ENCODE assay signal across 1 cellular context in genomic region chr20:33005908-33006775, GRCh38.
TF ChIP-seq lines count a peak whose summit lies in the region.

No MANE protein-coding gene starts in this region.

TF ChIP-seq in HepG2, 621 proteins besides CTCF, POLR2A, EP300 and RAD21 (continued from another document and continues in another):
- TF ChIP-seq TBX2 (CRISPR knock-in tag; IDR thresholded peaks at IDR 0.05; ENCODE audit: borderline replicate concordance) (peak; percentile 99), ZMYM2 (CRISPR knock-in tag; IDR thresholded peaks at IDR 0.05) (peak; percentile 96), ZNF7 (CRISPR knock-in tag; IDR thresholded peaks at IDR 0.05) (no peak), LCORL (IDR thresholded peaks at IDR 0.05) (no peak), LCORL (CRISPR knock-in tag; IDR thresholded peaks at IDR 0.05) (peak; percentile 99), MIXL1 (CRISPR knock-in tag; IDR thresholded peaks at IDR 0.05) (peak; percentile 95), GABPA (IDR thresholded peaks at IDR 0.05; ENCODE audit: low read depth, low read length) (no peak), GABPA (CRISPR knock-in tag; IDR thresholded peaks at IDR 0.05; ENCODE audit: low read depth) (peak; percentile 75), KDM2A (CRISPR knock-in tag; IDR thresholded peaks at IDR 0.05; ENCODE audit: borderline replicate concordance, low read depth) (peak; percentile 84; the same call in 1 of the 2 replicates), ZNF512B (CRISPR knock-in tag; IDR thresholded peaks at IDR 0.05; ENCODE audit: borderline replicate concordance) (no peak), TBP (CRISPR knock-in tag; IDR thresholded peaks at IDR 0.05) (no peak), PTBP1 (IDR thresholded peaks at IDR 0.05; ENCODE audit: low read depth, low read length, poor library complexity, severe bottlenecking) (peak; percentile 75), TAF1 (CRISPR knock-in tag; IDR thresholded peaks at IDR 0.05) (peak; percentile 65; the same call in 1 of the 2 replicates), NR2F1 (CRISPR knock-in tag; IDR thresholded peaks at IDR 0.05) (peak; percentile 30 to 72; a peak in 1 of 4 replicates), ZMAT3 (CRISPR knock-in tag; conservative IDR thresholded peaks at IDR 0.05) (peak; percentile 73), ZNF33A (CRISPR knock-in tag; IDR thresholded peaks at IDR 0.05; ENCODE audit: borderline replicate concordance) (no peak), KAT2B (IDR thresholded peaks at IDR 0.05; ENCODE audit: borderline replicate concordance, low read depth, low read length) (no peak), SCMH1 (CRISPR knock-in tag; IDR thresholded peaks at IDR 0.05; ENCODE audit: borderline replicate concordance) (no peak), KMT2A (CRISPR knock-in tag; IDR thresholded peaks at IDR 0.05) (no peak; the same call in 1 of the 2 replicates), ZBTB49 (CRISPR knock-in tag; IDR thresholded peaks at IDR 0.05; ENCODE audit: borderline replicate concordance) (peak; percentile 56; the same call in 1 of the 2 replicates), ATF5 (CRISPR knock-in tag; IDR thresholded peaks at IDR 0.05; ENCODE audit: low read depth) (no peak), ZNF224 (CRISPR knock-in tag; IDR thresholded peaks at IDR 0.05) (peak; percentile 76; the same call in 1 of the 2 replicates), ARID4A (CRISPR knock-in tag; IDR thresholded peaks at IDR 0.05; ENCODE audit: borderline replicate concordance) (peak; percentile 87), ZZZ3 (CRISPR knock-in tag; IDR thresholded peaks at IDR 0.05; ENCODE audit: borderline replicate concordance) (no peak), KLF6 (CRISPR knock-in tag; IDR thresholded peaks at IDR 0.05) (peak; percentile 63; the same call in 1 of the 2 replicates), ZSCAN31 (CRISPR knock-in tag; IDR thresholded peaks at IDR 0.05; ENCODE audit: low read depth) (peak; percentile 92; the same call in 1 of the 2 replicates), ZNF777 (CRISPR knock-in tag; IDR thresholded peaks at IDR 0.05) (no peak; the same call in 1 of the 2 replicates), TCF12 (IDR thresholded peaks at IDR 0.05) (no peak), TCF12 (CRISPR knock-in tag; IDR thresholded peaks at IDR 0.05) (peak; percentile 11; the same call in 1 of the 2 replicates), POLR2AphosphoS2 (IDR thresholded peaks at IDR 0.05; ENCODE audit: low read depth, low read length) (no peak)
- TF ChIP-seq, protein P1, sequence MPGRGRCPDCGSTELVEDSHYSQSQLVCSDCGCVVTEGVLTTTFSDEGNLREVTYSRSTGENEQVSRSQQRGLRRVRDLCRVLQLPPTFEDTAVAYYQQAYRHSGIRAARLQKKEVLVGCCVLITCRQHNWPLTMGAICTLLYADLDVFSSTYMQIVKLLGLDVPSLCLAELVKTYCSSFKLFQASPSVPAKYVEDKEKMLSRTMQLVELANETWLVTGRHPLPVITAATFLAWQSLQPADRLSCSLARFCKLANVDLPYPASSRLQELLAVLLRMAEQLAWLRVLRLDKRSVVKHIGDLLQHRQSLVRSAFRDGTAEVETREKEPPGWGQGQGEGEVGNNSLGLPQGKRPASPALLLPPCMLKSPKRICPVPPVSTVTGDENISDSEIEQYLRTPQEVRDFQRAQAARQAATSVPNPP (CRISPR knock-in tag; IDR thresholded peaks at IDR 0.05): no peak
- TF ChIP-seq, protein P2, sequence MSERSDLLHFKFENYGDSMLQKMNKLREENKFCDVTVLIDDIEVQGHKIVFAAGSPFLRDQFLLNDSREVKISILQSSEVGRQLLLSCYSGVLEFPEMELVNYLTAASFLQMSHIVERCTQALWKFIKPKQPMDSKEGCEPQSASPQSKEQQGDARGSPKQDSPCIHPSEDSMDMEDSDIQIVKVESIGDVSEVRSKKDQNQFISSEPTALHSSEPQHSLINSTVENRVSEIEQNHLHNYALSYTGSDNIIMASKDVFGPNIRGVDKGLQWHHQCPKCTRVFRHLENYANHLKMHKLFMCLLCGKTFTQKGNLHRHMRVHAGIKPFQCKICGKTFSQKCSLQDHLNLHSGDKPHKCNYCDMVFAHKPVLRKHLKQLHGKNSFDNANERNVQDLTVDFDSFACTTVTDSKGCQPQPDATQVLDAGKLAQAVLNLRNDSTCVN (CRISPR knock-in tag; IDR thresholded peaks at IDR 0.05; ENCODE audit: borderline replicate concordance): peak; percentile 90
- TF ChIP-seq, protein P3, sequence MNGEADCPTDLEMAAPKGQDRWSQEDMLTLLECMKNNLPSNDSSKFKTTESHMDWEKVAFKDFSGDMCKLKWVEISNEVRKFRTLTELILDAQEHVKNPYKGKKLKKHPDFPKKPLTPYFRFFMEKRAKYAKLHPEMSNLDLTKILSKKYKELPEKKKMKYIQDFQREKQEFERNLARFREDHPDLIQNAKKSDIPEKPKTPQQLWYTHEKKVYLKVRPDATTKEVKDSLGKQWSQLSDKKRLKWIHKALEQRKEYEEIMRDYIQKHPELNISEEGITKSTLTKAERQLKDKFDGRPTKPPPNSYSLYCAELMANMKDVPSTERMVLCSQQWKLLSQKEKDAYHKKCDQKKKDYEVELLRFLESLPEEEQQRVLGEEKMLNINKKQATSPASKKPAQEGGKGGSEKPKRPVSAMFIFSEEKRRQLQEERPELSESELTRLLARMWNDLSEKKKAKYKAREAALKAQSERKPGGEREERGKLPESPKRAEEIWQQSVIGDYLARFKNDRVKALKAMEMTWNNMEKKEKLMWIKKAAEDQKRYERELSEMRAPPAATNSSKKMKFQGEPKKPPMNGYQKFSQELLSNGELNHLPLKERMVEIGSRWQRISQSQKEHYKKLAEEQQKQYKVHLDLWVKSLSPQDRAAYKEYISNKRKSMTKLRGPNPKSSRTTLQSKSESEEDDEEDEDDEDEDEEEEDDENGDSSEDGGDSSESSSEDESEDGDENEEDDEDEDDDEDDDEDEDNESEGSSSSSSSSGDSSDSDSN (CRISPR knock-in tag; IDR thresholded peaks at IDR 0.05): peak; percentile 84
- TF ChIP-seq, protein P4, sequence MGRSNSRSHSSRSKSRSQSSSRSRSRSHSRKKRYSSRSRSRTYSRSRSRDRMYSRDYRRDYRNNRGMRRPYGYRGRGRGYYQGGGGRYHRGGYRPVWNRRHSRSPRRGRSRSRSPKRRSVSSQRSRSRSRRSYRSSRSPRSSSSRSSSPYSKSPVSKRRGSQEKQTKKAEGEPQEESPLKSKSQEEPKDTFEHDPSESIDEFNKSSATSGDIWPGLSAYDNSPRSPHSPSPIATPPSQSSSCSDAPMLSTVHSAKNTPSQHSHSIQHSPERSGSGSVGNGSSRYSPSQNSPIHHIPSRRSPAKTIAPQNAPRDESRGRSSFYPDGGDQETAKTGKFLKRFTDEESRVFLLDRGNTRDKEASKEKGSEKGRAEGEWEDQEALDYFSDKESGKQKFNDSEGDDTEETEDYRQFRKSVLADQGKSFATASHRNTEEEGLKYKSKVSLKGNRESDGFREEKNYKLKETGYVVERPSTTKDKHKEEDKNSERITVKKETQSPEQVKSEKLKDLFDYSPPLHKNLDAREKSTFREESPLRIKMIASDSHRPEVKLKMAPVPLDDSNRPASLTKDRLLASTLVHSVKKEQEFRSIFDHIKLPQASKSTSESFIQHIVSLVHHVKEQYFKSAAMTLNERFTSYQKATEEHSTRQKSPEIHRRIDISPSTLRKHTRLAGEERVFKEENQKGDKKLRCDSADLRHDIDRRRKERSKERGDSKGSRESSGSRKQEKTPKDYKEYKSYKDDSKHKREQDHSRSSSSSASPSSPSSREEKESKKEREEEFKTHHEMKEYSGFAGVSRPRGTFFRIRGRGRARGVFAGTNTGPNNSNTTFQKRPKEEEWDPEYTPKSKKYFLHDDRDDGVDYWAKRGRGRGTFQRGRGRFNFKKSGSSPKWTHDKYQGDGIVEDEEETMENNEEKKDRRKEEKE (IDR thresholded peaks at IDR 0.05): no peak
- TF ChIP-seq, protein P5, sequence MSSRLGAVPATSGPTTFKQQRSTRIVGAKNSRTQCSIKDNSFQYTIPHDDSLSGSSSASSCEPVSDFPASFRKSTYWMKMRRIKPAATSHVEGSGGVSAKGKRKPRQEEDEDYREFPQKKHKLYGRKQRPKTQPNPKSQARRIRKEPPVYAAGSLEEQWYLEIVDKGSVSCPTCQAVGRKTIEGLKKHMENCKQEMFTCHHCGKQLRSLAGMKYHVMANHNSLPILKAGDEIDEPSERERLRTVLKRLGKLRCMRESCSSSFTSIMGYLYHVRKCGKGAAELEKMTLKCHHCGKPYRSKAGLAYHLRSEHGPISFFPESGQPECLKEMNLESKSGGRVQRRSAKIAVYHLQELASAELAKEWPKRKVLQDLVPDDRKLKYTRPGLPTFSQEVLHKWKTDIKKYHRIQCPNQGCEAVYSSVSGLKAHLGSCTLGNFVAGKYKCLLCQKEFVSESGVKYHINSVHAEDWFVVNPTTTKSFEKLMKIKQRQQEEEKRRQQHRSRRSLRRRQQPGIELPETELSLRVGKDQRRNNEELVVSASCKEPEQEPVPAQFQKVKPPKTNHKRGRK (CRISPR knock-in tag; IDR thresholded peaks at IDR 0.05): no peak
